In genomic region chr6:125101656-125102055, GRCh38 we compare ENCODE assay signal across 1 cellular context.
TF ChIP-seq lines count a peak whose summit lies in the region.

No MANE protein-coding gene starts in this region.

TF ChIP-seq in K562, 482 proteins besides CTCF, POLR2A, EP300 and RAD21 (continued from another document):
- TF ChIP-seq ZNF717 (CRISPR knock-in tag; IDR thresholded peaks at IDR 0.05) (no peak), HDAC3 (IDR thresholded peaks at IDR 0.05; ENCODE audit: borderline replicate concordance, partially characterized antibody) (no peak), MAFK (IDR thresholded peaks at IDR 0.05; ENCODE audit: low read length) (no peak), ARID1B (IDR thresholded peaks at IDR 0.05) (peak; percentile 38; the same call in 1 of the 2 replicates), NONO (IDR thresholded peaks at IDR 0.05; ENCODE audit: low read depth in 2 of 2, low read length in 1 of 2) (no peak), ZNF780A (CRISPR knock-in tag; IDR thresholded peaks at IDR 0.05) (no peak), ZNF785 (CRISPR knock-in tag; IDR thresholded peaks at IDR 0.05) (no peak), PKNOX1 (IDR thresholded peaks at IDR 0.05) (peak; percentile 60), DEAF1 (CRISPR knock-in tag; IDR thresholded peaks at IDR 0.05) (no peak), CBFB (CRISPR knock-in tag; IDR thresholded peaks at IDR 0.05) (no peak), PYGO2 (tag; IDR thresholded peaks at IDR 0.05) (no peak), RUNX1 (IDR thresholded peaks at IDR 0.05; ENCODE audit: low read depth) (no peak), CTCFL (IDR thresholded peaks at IDR 0.05; ENCODE audit: borderline replicate concordance, insufficient read depth, low read depth, low read length, poor library complexity, severe bottlenecking) (no peak), ZFP30 (CRISPR knock-in tag; IDR thresholded peaks at IDR 0.05; ENCODE audit: borderline replicate concordance) (no peak), TAF1 (IDR thresholded peaks at IDR 0.05; ENCODE audit: control insufficient read depth, extremely low read depth, insufficient read depth, low read length, severe bottlenecking) (no peak), SMARCE1 (IDR thresholded peaks at IDR 0.05) (0 out of 2 replicates have a peak, but pooled peaks have one; percentile 24), CBX2 (IDR thresholded peaks at IDR 0.05; ENCODE audit: insufficient read depth, low read length, poor library complexity, severe bottlenecking) (no peak), DPF2 (IDR thresholded peaks at IDR 0.05) (peak; percentile 53; the same call in 1 of the 2 replicates), CREM (IDR thresholded peaks at IDR 0.05; ENCODE audit: low read depth) (0 out of 2 replicates have a peak, but pooled peaks have one; percentile 8), JUND (IDR thresholded peaks at IDR 0.05; ENCODE audit: borderline replicate concordance, low read depth, low read length) (peak; percentile 43; the same call in 1 of the 2 replicates), JUND (tag; IDR thresholded peaks at IDR 0.05; ENCODE audit: borderline replicate concordance, low read depth, low read length) (peak; percentile 68; the same call in 1 of the 3 replicates), ZEB2 (IDR thresholded peaks at IDR 0.05) (no peak), MBD2 (IDR thresholded peaks at IDR 0.05; ENCODE audit: borderline replicate concordance, low read depth) (no peak), GABPB2 (CRISPR knock-in tag; conservative IDR thresholded peaks at IDR 0.05) (no peak), HDAC2 (IDR thresholded peaks at IDR 0.05) (no peak), ZNF592 (IDR thresholded peaks at IDR 0.05) (peak; percentile 36; the same call in 1 of the 2 replicates), ZBTB11 (CRISPR knock-in tag; IDR thresholded peaks at IDR 0.05) (no peak), JUN (IDR thresholded peaks at IDR 0.05; ENCODE audit: borderline replicate concordance, low read depth, low read length) (peak; percentile 48), JUN (CRISPR knock-in tag; IDR thresholded peaks at IDR 0.05; ENCODE audit: borderline replicate concordance) (no peak)
